In the genomic region with DNA sequence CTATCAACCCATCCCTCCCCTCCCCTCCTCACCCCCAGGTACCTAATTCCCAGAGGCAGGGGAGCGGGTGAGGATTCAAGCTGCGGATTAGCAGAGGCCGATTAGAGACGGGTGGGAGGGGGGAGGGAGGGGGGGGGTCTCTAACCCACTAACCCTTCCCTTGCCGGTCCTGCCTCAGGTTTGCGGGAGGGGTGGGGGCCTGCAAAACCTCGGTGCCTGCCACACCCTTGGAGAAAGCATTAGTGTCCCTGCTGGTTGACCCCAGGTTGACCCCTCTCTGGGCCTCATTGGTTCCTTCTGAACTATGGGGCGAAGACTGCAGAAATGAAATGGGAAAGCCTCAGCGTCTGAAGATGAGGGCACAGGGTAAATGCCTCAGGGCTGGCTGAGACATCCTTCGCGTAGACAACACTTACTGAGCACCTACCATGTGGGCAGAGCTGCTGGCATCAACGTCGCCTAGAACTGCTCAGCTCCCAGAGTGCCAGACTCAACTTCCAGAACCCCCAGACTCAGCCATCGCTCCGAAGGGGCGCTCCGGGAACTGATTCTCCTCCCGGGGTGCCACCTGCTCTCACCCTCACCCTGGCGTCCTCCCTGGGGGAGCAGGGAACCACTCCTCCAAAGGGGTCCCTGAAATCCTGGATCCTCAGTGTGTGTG, we compare ENCODE assay signal across 9 cellular contexts. TPM values are rescaled to one million over a fixed set of nuclear protein-coding genes. Genes with fewer than 3 reads are reported as not detected.
DNase-seq lines count a peak whose midpoint lies in the region; ATAC-seq lines count a peak whose summit lies in the region.
"Had no signal": no experiment of that assay in that cellular context is flagged by ENCODE, and none has a peak within 500 bp of the region (broad histone marks: within the 10 kb centered on the region; RNA-seq: fewer than 3 reads in every experiment).

No MANE protein-coding gene starts in this region.

- H3K4me1 Mint-ChIP-seq in T-helper 1 cell treated with Interleukin-12 subunit alpha and Interleukin-12 subunit beta and Interleukin-4 antibody, amounts not matched to agents 30 μg/mL and 1 μg/mL, for 36 hours (ENCODE audit: low read depth) = peaks cover 22% of the 10 kb centered on the region
- H3K4me1 Mint-ChIP-seq in activated T-helper 1 cell treated with anti-CD3 and anti-CD28 coated beads, Interleukin-12 subunit alpha, Interleukin-12 subunit beta, Interleukin-2, Interleukin-4 antibody, amounts not matched to agents 30 ng/mL and 10 ng/mL and 1 ng/mL, durations not matched to agents 14 hours and 24 hours and 36 hours (ENCODE audit: low read depth) = peaks cover 23% of the 10 kb centered on the region

- no peak for ATAC-seq in GM21786 (IDR thresholded peaks at IDR 0.05; ENCODE audit: unreplicated experiment)
- no peak for ATAC-seq in GM19452 (IDR thresholded peaks at IDR 0.05; ENCODE audit: unreplicated experiment)

- H3K27ac ChIP-seq in layer of hippocampus (ENCODE audit: low read depth, low read length) (peak overlapping the region; percentile 52), substantia nigra (ENCODE audit: low read depth, low read length, poor library complexity, severe bottlenecking) (peak overlapping the region; percentile 86)

- peak overlapping the region; percentile 14 for H3K27ac Mint-ChIP-seq in T-helper 1 cell treated with Interleukin-12 subunit alpha and Interleukin-12 subunit beta and Interleukin-4 antibody, amounts not matched to agents 30 μg/mL and 1 μg/mL, for 36 hours
- peak overlapping the region; percentile 61 for H3K27ac Mint-ChIP-seq in activated T-helper 1 cell treated with anti-CD3 and anti-CD28 coated beads, Interleukin-12 subunit alpha, Interleukin-12 subunit beta, Interleukin-2, Interleukin-4 antibody, amounts not matched to agents 30 ng/mL and 10 ng/mL and 1 ng/mL, durations not matched to agents 14 hours and 24 hours and 36 hours

- intact Hi-C loops in activated T-helper 1 cell treated with anti-CD3 and anti-CD28 coated beads, Interleukin-12 subunit alpha, Interleukin-12 subunit beta, Interleukin-2, Interleukin-4 antibody, amounts not matched to agents 30 ng/mL and 10 ng/mL and 1 ng/mL, durations not matched to agents 14 hours and 24 hours and 36 hours (cut with micrococcal nuclease) = no loop called here

- H3K4me3 Mint-ChIP-seq in T-helper 1 cell treated with Interleukin-12 subunit alpha and Interleukin-12 subunit beta and Interleukin-4 antibody, amounts not matched to agents 30 μg/mL and 1 μg/mL, for 36 hours = peak overlapping the region; percentile 63
- H3K4me3 Mint-ChIP-seq in activated T-helper 1 cell treated with anti-CD3 and anti-CD28 coated beads, Interleukin-12 subunit alpha, Interleukin-12 subunit beta, Interleukin-2, Interleukin-4 antibody, amounts not matched to agents 30 ng/mL and 10 ng/mL and 1 ng/mL, durations not matched to agents 14 hours and 24 hours and 36 hours = peak overlapping the region; percentile 68

- H3K36me3 Mint-ChIP-seq in T-helper 1 cell treated with Interleukin-12 subunit alpha and Interleukin-12 subunit beta and Interleukin-4 antibody, amounts not matched to agents 30 μg/mL and 1 μg/mL, for 36 hours (ENCODE audit: low read depth) = no peaks in the 10 kb centered on the region
- H3K36me3 Mint-ChIP-seq in activated T-helper 1 cell treated with anti-CD3 and anti-CD28 coated beads, Interleukin-12 subunit alpha, Interleukin-12 subunit beta, Interleukin-2, Interleukin-4 antibody, amounts not matched to agents 30 ng/mL and 10 ng/mL and 1 ng/mL, durations not matched to agents 14 hours and 24 hours and 36 hours (ENCODE audit: low read depth) = no peaks in the 10 kb centered on the region

- H3K27me3 Mint-ChIP-seq in T-helper 1 cell treated with Interleukin-12 subunit alpha and Interleukin-12 subunit beta and Interleukin-4 antibody, amounts not matched to agents 30 μg/mL and 1 μg/mL, for 36 hours (ENCODE audit: low read depth) = peaks cover 44% of the 10 kb centered on the region
- peaks cover 36% of the 10 kb centered on the region for H3K27me3 Mint-ChIP-seq in activated T-helper 1 cell treated with anti-CD3 and anti-CD28 coated beads, Interleukin-12 subunit alpha, Interleukin-12 subunit beta, Interleukin-2, Interleukin-4 antibody, amounts not matched to agents 30 ng/mL and 10 ng/mL and 1 ng/mL, durations not matched to agents 14 hours and 24 hours and 36 hours (ENCODE audit: insufficient read depth)

- DNase-seq in T-helper 1 cell (no peak), substantia nigra (lab: John Stamatoyannopoulos, UW) (peak in 1 of 49 donors; percentile 47), SKM-1 treated with dmso at 0.1 percent for 144 hours (lab: John Stamatoyannopoulos, UW; ENCODE audit: unreplicated experiment) (no peak)
- no peak for DNase-seq in activated T-helper 1 cell treated with anti-CD3 and anti-CD28 coated beads, Interleukin-12 subunit alpha, Interleukin-12 subunit beta, Interleukin-2, Interleukin-4 antibody, amounts not matched to agents 30 ng/mL and 10 ng/mL and 1 ng/mL, durations not matched to agents 14 hours and 24 hours and 36 hours (ENCODE audit: low spot score)
- DNase-seq: foreskin melanocyte had no signal

- no peaks in the 10 kb centered on the region for H3K27me3 ChIP-seq in layer of hippocampus (ENCODE audit: control insufficient read depth, insufficient read depth, low read length)

- H3K9me3 Mint-ChIP-seq in T-helper 1 cell treated with Interleukin-12 subunit alpha and Interleukin-12 subunit beta and Interleukin-4 antibody, amounts not matched to agents 30 μg/mL and 1 μg/mL, for 36 hours = no peaks in the 10 kb centered on the region
- H3K9me3 Mint-ChIP-seq in activated T-helper 1 cell treated with anti-CD3 and anti-CD28 coated beads, Interleukin-12 subunit alpha, Interleukin-12 subunit beta, Interleukin-2, Interleukin-4 antibody, amounts not matched to agents 30 ng/mL and 10 ng/mL and 1 ng/mL, durations not matched to agents 14 hours and 24 hours and 36 hours = no peaks in the 10 kb centered on the region

RNA-seq across cellular contexts. Expression of a gene that starts 8.5 kb away (rescaled TPM):
- total RNA-seq in activated T-helper 1 cell treated with anti-CD3 and anti-CD28 coated beads, Interleukin-12 subunit alpha, Interleukin-12 subunit beta, Interleukin-2, Interleukin-4 antibody, amounts not matched to agents 30 ng/mL and 10 ng/mL and 1 ng/mL, durations not matched to agents 14 hours and 24 hours and 36 hours = 16.8 and 18.7 TPM in 2 replicates
